ENCODE assay signal across 2 cellular contexts in genomic region chr10:7720478-7720877, GRCh38.
TF ChIP-seq lines count a peak whose summit lies in the region.

No MANE protein-coding gene starts in this region.

TF ChIP-seq in HepG2, 621 proteins besides CTCF, POLR2A, EP300 and RAD21:
- peak; percentile 85 for TF ChIP-seq RBM22 (optimal IDR thresholded peaks at IDR 0.05; ENCODE audit: low read length)
- peak; percentile 51 for TF ChIP-seq POLR2G (IDR thresholded peaks at IDR 0.05; ENCODE audit: low read depth, low read length)
- no peak for TF ChIP-seq TOE1 (CRISPR knock-in tag; IDR thresholded peaks at IDR 0.05)
- TF ChIP-seq RARG (CRISPR knock-in tag; IDR thresholded peaks at IDR 0.05; ENCODE audit: low read depth), result no peak

TF ChIP-seq in GM23338, 12 proteins besides CTCF, POLR2A, EP300 and RAD21:
- no peak for TF ChIP-seq ZNF462 (CRISPR knock-in tag; IDR thresholded peaks at IDR 0.05)
- no peak for TF ChIP-seq EZH2 (IDR thresholded peaks at IDR 0.05; ENCODE audit: low read depth, unreplicated experiment)
- no peak for TF ChIP-seq JUNB (IDR thresholded peaks at IDR 0.05; ENCODE audit: unreplicated experiment)
- TF ChIP-seq STAT1 (IDR thresholded peaks at IDR 0.05; ENCODE audit: unreplicated experiment), result no peak
- no peak for TF ChIP-seq NANOG (IDR thresholded peaks at IDR 0.05; ENCODE audit: borderline replicate concordance)
- TF ChIP-seq ETS1 (IDR thresholded peaks at IDR 0.05), result no peak
- TF ChIP-seq, protein P1, sequence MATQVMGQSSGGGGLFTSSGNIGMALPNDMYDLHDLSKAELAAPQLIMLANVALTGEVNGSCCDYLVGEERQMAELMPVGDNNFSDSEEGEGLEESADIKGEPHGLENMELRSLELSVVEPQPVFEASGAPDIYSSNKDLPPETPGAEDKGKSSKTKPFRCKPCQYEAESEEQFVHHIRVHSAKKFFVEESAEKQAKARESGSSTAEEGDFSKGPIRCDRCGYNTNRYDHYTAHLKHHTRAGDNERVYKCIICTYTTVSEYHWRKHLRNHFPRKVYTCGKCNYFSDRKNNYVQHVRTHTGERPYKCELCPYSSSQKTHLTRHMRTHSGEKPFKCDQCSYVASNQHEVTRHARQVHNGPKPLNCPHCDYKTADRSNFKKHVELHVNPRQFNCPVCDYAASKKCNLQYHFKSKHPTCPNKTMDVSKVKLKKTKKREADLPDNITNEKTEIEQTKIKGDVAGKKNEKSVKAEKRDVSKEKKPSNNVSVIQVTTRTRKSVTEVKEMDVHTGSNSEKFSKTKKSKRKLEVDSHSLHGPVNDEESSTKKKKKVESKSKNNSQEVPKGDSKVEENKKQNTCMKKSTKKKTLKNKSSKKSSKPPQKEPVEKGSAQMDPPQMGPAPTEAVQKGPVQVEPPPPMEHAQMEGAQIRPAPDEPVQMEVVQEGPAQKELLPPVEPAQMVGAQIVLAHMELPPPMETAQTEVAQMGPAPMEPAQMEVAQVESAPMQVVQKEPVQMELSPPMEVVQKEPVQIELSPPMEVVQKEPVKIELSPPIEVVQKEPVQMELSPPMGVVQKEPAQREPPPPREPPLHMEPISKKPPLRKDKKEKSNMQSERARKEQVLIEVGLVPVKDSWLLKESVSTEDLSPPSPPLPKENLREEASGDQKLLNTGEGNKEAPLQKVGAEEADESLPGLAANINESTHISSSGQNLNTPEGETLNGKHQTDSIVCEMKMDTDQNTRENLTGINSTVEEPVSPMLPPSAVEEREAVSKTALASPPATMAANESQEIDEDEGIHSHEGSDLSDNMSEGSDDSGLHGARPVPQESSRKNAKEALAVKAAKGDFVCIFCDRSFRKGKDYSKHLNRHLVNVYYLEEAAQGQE (IDR thresholded peaks at IDR 0.05; ENCODE audit: unreplicated experiment), result no peak
- TF ChIP-seq CREB1 (CRISPR knock-in tag; IDR thresholded peaks at IDR 0.05; ENCODE audit: low read depth), result no peak
- TF ChIP-seq POLR2AphosphoS5 (IDR thresholded peaks at IDR 0.05; ENCODE audit: low read depth), result no peak
- TF ChIP-seq ZNF331 (CRISPR knock-in tag; IDR thresholded peaks at IDR 0.05; ENCODE audit: low read depth), result no peak
- no peak for TF ChIP-seq EZH2phosphoT487 (IDR thresholded peaks at IDR 0.05; ENCODE audit: unreplicated experiment)
- no peak for TF ChIP-seq ZNF114 (CRISPR knock-in tag; IDR thresholded peaks at IDR 0.05)
